10 cellular contexts compared by ENCODE assay signal in genomic region chr18:47912794-47913594, GRCh38. TPM values are rescaled to one million over a fixed set of nuclear protein-coding genes. Genes with fewer than 3 reads are reported as not detected.
DNase-seq lines count a peak whose midpoint lies in the region; ATAC-seq and TF ChIP-seq lines count a peak whose summit lies in the region.
"Had no signal": no experiment of that assay in that cellular context is flagged by ENCODE, and none has a peak within 500 bp of the region (broad histone marks: within the 10 kb centered on the region; RNA-seq: fewer than 3 reads in every experiment).

No MANE protein-coding gene starts in this region.

- no peak for ATAC-seq in activated CD8-positive, alpha-beta T cell treated with anti-CD3 and anti-CD28 coated beads, Interleukin-2, amount 10 ng/mL, durations not matched to agents 7 days and 5 days
- ATAC-seq in stimulated activated naive B cell treated with anti-CD40 and anti-IgM and Interleukin-4, amounts not matched to agents 10 μg/mL and 1 μg/mL and 100 μg/mL, for 72 hours (replicated peaks), result peak; percentile 41 to 59
- no peak for ATAC-seq in HG02678 (IDR thresholded peaks at IDR 0.05; ENCODE audit: unreplicated experiment)
- ATAC-seq: HCT116 had no signal

- peak overlapping the region; percentile 71 for H3K27ac Mint-ChIP-seq in activated CD4-positive, alpha-beta T cell treated with anti-CD3 and anti-CD28 coated beads, Interleukin-2, amount 10 ng/mL, durations not matched to agents 7 days and 5 days
- peak overlapping the region; percentile 63 for H3K27ac Mint-ChIP-seq in activated CD8-positive, alpha-beta T cell treated with anti-CD3 and anti-CD28 coated beads, Interleukin-2, amount 10 ng/mL, durations not matched to agents 7 days and 5 days
- peak overlapping the region; percentile 51 for H3K27ac Mint-ChIP-seq in stimulated activated naive B cell treated with anti-CD40 and anti-IgM and Interleukin-4, amounts not matched to agents 10 μg/mL and 1 μg/mL and 100 μg/mL, for 72 hours

- no peak for TF ChIP-seq CTCF in fibroblast of the aortic adventitia (IDR thresholded peaks at IDR 0.05; ENCODE audit: insufficient read depth, low read length)

- peaks cover 5% of the 10 kb centered on the region for H3K9me3 Mint-ChIP-seq in activated CD4-positive, alpha-beta T cell treated with anti-CD3 and anti-CD28 coated beads, Interleukin-2, amount 10 ng/mL, durations not matched to agents 7 days and 5 days
- H3K9me3 Mint-ChIP-seq in activated CD8-positive, alpha-beta T cell treated with anti-CD3 and anti-CD28 coated beads, Interleukin-2, amount 10 ng/mL, durations not matched to agents 7 days and 5 days (ENCODE audit: insufficient read depth), result peaks cover under 1% of the 10 kb centered on the region
- no peaks in the 10 kb centered on the region for H3K9me3 Mint-ChIP-seq in stimulated activated naive B cell treated with anti-CD40 and anti-IgM and Interleukin-4, amounts not matched to agents 10 μg/mL and 1 μg/mL and 100 μg/mL, for 72 hours

- CTCF ChIA-PET in activated CD4-positive, alpha-beta T cell treated with anti-CD3 and anti-CD28 coated beads, Interleukin-2, amount 10 ng/mL, durations not matched to agents 7 days and 5 days (lab: Charles Lee), result interaction anchor here (0.9 kb wide), 1 partner anchor 11 kb away, joined by 3 read pairs; no protein-coding TSS in a partner anchor
- CTCF ChIA-PET in activated CD8-positive, alpha-beta T cell treated with anti-CD3 and anti-CD28 coated beads, Interleukin-2, amount 10 ng/mL, durations not matched to agents 7 days and 5 days (lab: Charles Lee), result interaction anchor here (0.7 to 3.3 kb wide), 4 partner anchors 11 to 15 kb away, joined by 3 to 14 read pairs (median 4); no protein-coding TSS in a partner anchor
- CTCF ChIA-PET in HEK293T (lab: Yijun Ruan, JAX), result interaction anchor here (0.6 kb wide), 1 partner anchor 13 kb away, joined by 3 read pairs; no protein-coding TSS in a partner anchor

- peaks cover 74% of the 10 kb centered on the region for H3K4me1 Mint-ChIP-seq in activated CD4-positive, alpha-beta T cell treated with anti-CD3 and anti-CD28 coated beads, Interleukin-2, amount 10 ng/mL, durations not matched to agents 7 days and 5 days
- peaks cover 57% of the 10 kb centered on the region for H3K4me1 Mint-ChIP-seq in activated CD8-positive, alpha-beta T cell treated with anti-CD3 and anti-CD28 coated beads, Interleukin-2, amount 10 ng/mL, durations not matched to agents 7 days and 5 days (ENCODE audit: low read depth)
- H3K4me1 Mint-ChIP-seq in stimulated activated naive B cell treated with anti-CD40 and anti-IgM and Interleukin-4, amounts not matched to agents 10 μg/mL and 1 μg/mL and 100 μg/mL, for 72 hours, result peaks cover 33 to 49% of the 10 kb centered on the region in 2 donors

- no peak overlapping the region for H3K4me3 ChIP-seq in fibroblast of the aortic adventitia (ENCODE audit: low read depth, low read length)

- DNase-seq in activated CD4-positive, alpha-beta T cell treated with anti-CD3 and anti-CD28 coated beads, Interleukin-2, amount 10 ng/mL, durations not matched to agents 7 days and 5 days, result no peak
- no peak for DNase-seq in activated CD4-positive, alpha-beta T cell treated with anti-CD3 and anti-CD28 coated beads for 48 hours
- no peak for DNase-seq in activated CD8-positive, alpha-beta T cell treated with anti-CD3 and anti-CD28 coated beads, Interleukin-2, amount 10 ng/mL, durations not matched to agents 7 days and 5 days
- DNase-seq in fibroblast of the aortic adventitia (ENCODE audit: low read depth) (peak; percentile 17), HT-29 (ENCODE audit: low spot score) (no peak), HEK293T (ENCODE audit: extremely low spot score) (no peak)
- no peak for DNase-seq in stimulated activated naive B cell treated with anti-CD40 and anti-IgM and Interleukin-4, amounts not matched to agents 10 μg/mL and 1 μg/mL and 100 μg/mL, for 72 hours
- DNase-seq: amniotic stem cell had no signal

- H3K27me3 Mint-ChIP-seq in activated CD4-positive, alpha-beta T cell treated with anti-CD3 and anti-CD28 coated beads, Interleukin-2, amount 10 ng/mL, durations not matched to agents 7 days and 5 days, result no peaks in the 10 kb centered on the region
- H3K27me3 Mint-ChIP-seq in activated CD8-positive, alpha-beta T cell treated with anti-CD3 and anti-CD28 coated beads, Interleukin-2, amount 10 ng/mL, durations not matched to agents 7 days and 5 days (ENCODE audit: low read depth), result no peaks in the 10 kb centered on the region
- no peaks in the 10 kb centered on the region for H3K27me3 Mint-ChIP-seq in stimulated activated naive B cell treated with anti-CD40 and anti-IgM and Interleukin-4, amounts not matched to agents 10 μg/mL and 1 μg/mL and 100 μg/mL, for 72 hours

- H3K36me3 Mint-ChIP-seq in activated CD4-positive, alpha-beta T cell treated with anti-CD3 and anti-CD28 coated beads, Interleukin-2, amount 10 ng/mL, durations not matched to agents 7 days and 5 days (ENCODE audit: low read depth), result peaks cover 42% of the 10 kb centered on the region
- peaks cover 39% of the 10 kb centered on the region for H3K36me3 Mint-ChIP-seq in activated CD8-positive, alpha-beta T cell treated with anti-CD3 and anti-CD28 coated beads, Interleukin-2, amount 10 ng/mL, durations not matched to agents 7 days and 5 days (ENCODE audit: low read depth)
- peaks cover 28 to 47% of the 10 kb centered on the region in 2 donors for H3K36me3 Mint-ChIP-seq in stimulated activated naive B cell treated with anti-CD40 and anti-IgM and Interleukin-4, amounts not matched to agents 10 μg/mL and 1 μg/mL and 100 μg/mL, for 72 hours

- H3K4me3 Mint-ChIP-seq in activated CD4-positive, alpha-beta T cell treated with anti-CD3 and anti-CD28 coated beads, Interleukin-2, amount 10 ng/mL, durations not matched to agents 7 days and 5 days, result no peak overlapping the region
- no peak overlapping the region for H3K4me3 Mint-ChIP-seq in activated CD8-positive, alpha-beta T cell treated with anti-CD3 and anti-CD28 coated beads, Interleukin-2, amount 10 ng/mL, durations not matched to agents 7 days and 5 days
- H3K4me3 Mint-ChIP-seq in stimulated activated naive B cell treated with anti-CD40 and anti-IgM and Interleukin-4, amounts not matched to agents 10 μg/mL and 1 μg/mL and 100 μg/mL, for 72 hours, result no peak overlapping the region

- POLR2A ChIA-PET in activated CD4-positive, alpha-beta T cell treated with anti-CD3 and anti-CD28 coated beads, Interleukin-2, amount 10 ng/mL, durations not matched to agents 7 days and 5 days (lab: Charles Lee), result no interaction called here
- POLR2A ChIA-PET in activated CD8-positive, alpha-beta T cell treated with anti-CD3 and anti-CD28 coated beads, Interleukin-2, amount 10 ng/mL, durations not matched to agents 7 days and 5 days (lab: Charles Lee), result interaction anchor here (1.3 kb wide), 1 partner anchor 18 kb away, joined by 4 read pairs; the partner anchor contains the start of gene SMAD2
- POLR2A ChIA-PET in HEK293T (lab: Yijun Ruan, JAX), result no interaction called here

TF ChIP-seq in HEK293T, 16 proteins besides CTCF, POLR2A, EP300 and RAD21:
- TF ChIP-seq FOXM1 (IDR thresholded peaks at IDR 0.05; ENCODE audit: borderline replicate concordance), result no peak

RNA-seq across cellular contexts. Expression of gene SMAD2, which starts 17.5 kb away (rescaled TPM):
- total RNA-seq in activated CD4-positive, alpha-beta T cell treated with anti-CD3 and anti-CD28 coated beads, Interleukin-2, amount 10 ng/mL, durations not matched to agents 7 days and 5 days, result 100 to 1,000 TPM; 141 to 158 TPM
- total RNA-seq in activated CD8-positive, alpha-beta T cell treated with anti-CD3 and anti-CD28 coated beads, Interleukin-2, amount 10 ng/mL, durations not matched to agents 7 days and 5 days, result 100 to 1,000 TPM; 136 to 140 TPM
- total RNA-seq in fibroblast of the aortic adventitia (ENCODE audit: low replicate concordance), result 58.7 and 118 TPM in 2 replicates
- 21.3 and 33.4 TPM in 2 replicates for total RNA-seq in HT-29 (2014; rRNA removed; shearing (Covaris generic))

Comparison
In these comparisons a context has a peak if more than half of its experiments do, and no peak if none do; other contexts are left out.
1. ATAC-seq: peak in stimulated activated naive B cell treated with anti-CD40 and anti-IgM and Interleukin-4, amounts not matched to agents 10 μg/mL and 1 μg/mL and 100 μg/mL, for 72 hours (2 of 2); none in activated CD8-positive, alpha-beta T cell treated with anti-CD3 and anti-CD28 coated beads, Interleukin-2, amount 10 ng/mL, durations not matched to agents 7 days and 5 days (single experiment) and HG02678 (single experiment).
2. Peak in every context shown above with its lines, with median percentiles within 50 percentile points of each other: H3K27ac Mint-ChIP-seq.